In genomic region chr9:129916707-129917106, GRCh38 we compare ENCODE assay signal across 27 cellular contexts.
"Had no signal": no experiment of that assay in that cellular context is flagged by ENCODE, and none has a peak within 500 bp of the region (broad histone marks: within the 10 kb centered on the region; RNA-seq: fewer than 3 reads in every experiment).

No MANE protein-coding gene starts in this region.

- H3K4me3 Mint-ChIP-seq: activated B cell treated with CpG ODN at 0.5 μM for 24 hours; activated CD4-positive, alpha-beta memory T cell treated with anti-CD3 and anti-CD28 coated beads, Interleukin-2, amount 10 ng/mL, durations not matched to agents 7 days and 5 days; activated CD4-positive, alpha-beta T cell treated with anti-CD3 and anti-CD28 coated beads, Interleukin-2, amount 10 ng/mL, durations not matched to agents 24 days and 14 days; activated naive CD8-positive, alpha-beta T cell; activated T-helper 1 cell treated with anti-CD3 and anti-CD28 coated beads, Interleukin-12 subunit alpha, Interleukin-12 subunit beta, Interleukin-2, Interleukin-4 antibody, amounts not matched to agents 30 ng/mL and 10 ng/mL and 1 ng/mL, durations not matched to agents 14 hours and 24 hours and 36 hours; central memory CD8-positive, alpha-beta T cell; dendritic cell treated with granulocyte-macrophage colony-stimulating factor and Interleukin-4, amounts not matched to agents 40 ng/mL and 50 ng/mL, for 4 days; endodermal cell had no signal

- H3K36me3 ChIP-seq: brain microvascular endothelial cell had no signal

- H3K27me3 Mint-ChIP-seq: activated B cell treated with CpG ODN at 0.5 μM for 24 hours; activated CD4-positive, alpha-beta memory T cell treated with anti-CD3 and anti-CD28 coated beads, Interleukin-2, amount 10 ng/mL, durations not matched to agents 7 days and 5 days; activated CD4-positive, alpha-beta T cell treated with anti-CD3 and anti-CD28 coated beads, Interleukin-2, amount 10 ng/mL, durations not matched to agents 24 days and 14 days; activated naive CD8-positive, alpha-beta T cell; central memory CD8-positive, alpha-beta T cell; dendritic cell treated with granulocyte-macrophage colony-stimulating factor and Interleukin-4, amounts not matched to agents 40 ng/mL and 50 ng/mL, for 4 days had no signal

- H3K4me1 Mint-ChIP-seq: endodermal cell had no signal

- H3K4me3 ChIP-seq: coronary artery, dorsolateral prefrontal cortex had no signal

- FAIRE-seq: astrocyte, bronchial epithelial cell, frontal cortex had no signal

- H3K9me3 Mint-ChIP-seq: activated B cell treated with CpG ODN at 0.5 μM for 24 hours; activated CD4-positive, alpha-beta memory T cell treated with anti-CD3 and anti-CD28 coated beads, Interleukin-2, amount 10 ng/mL, durations not matched to agents 7 days and 5 days; activated CD4-positive, alpha-beta T cell treated with anti-CD3 and anti-CD28 coated beads, Interleukin-2, amount 10 ng/mL, durations not matched to agents 24 days and 14 days; activated T-helper 1 cell treated with anti-CD3 and anti-CD28 coated beads, Interleukin-12 subunit alpha, Interleukin-12 subunit beta, Interleukin-2, Interleukin-4 antibody, amounts not matched to agents 30 ng/mL and 10 ng/mL and 1 ng/mL, durations not matched to agents 14 hours and 24 hours and 36 hours; activated T-helper 2 cell treated with anti-CD3 and anti-CD28 coated beads, Interferon-gamma antibody, Interleukin-2, Interleukin-4, amounts not matched to agents 10 μg/mL and 5 μg/mL and 100 μg/mL, durations not matched to agents 14 hours and 24 hours and 36 hours; central memory CD8-positive, alpha-beta T cell; dendritic cell treated with granulocyte-macrophage colony-stimulating factor and Interleukin-4, amounts not matched to agents 40 ng/mL and 50 ng/mL, for 4 days; endodermal cell had no signal

- H3K27me3 ChIP-seq: brain microvascular endothelial cell, dorsolateral prefrontal cortex had no signal

- H3K27ac Mint-ChIP-seq: activated B cell treated with CpG ODN at 0.5 μM for 24 hours; activated CD4-positive, alpha-beta memory T cell treated with anti-CD3 and anti-CD28 coated beads, Interleukin-2, amount 10 ng/mL, durations not matched to agents 7 days and 5 days; activated T-helper 1 cell treated with anti-CD3 and anti-CD28 coated beads, Interleukin-12 subunit alpha, Interleukin-12 subunit beta, Interleukin-2, Interleukin-4 antibody, amounts not matched to agents 30 ng/mL and 10 ng/mL and 1 ng/mL, durations not matched to agents 14 hours and 24 hours and 36 hours; dendritic cell treated with granulocyte-macrophage colony-stimulating factor and Interleukin-4, amounts not matched to agents 40 ng/mL and 50 ng/mL, for 4 days; endodermal cell had no signal

- ATAC-seq: activated CD4-positive, CD25-positive, alpha-beta regulatory T cell treated with anti-CD3 and anti-CD28 coated beads, Interleukin-2, amount 50 U/mL, for 24 hours had no signal

- DNase-seq: activated B cell treated with CpG ODN at 0.5 μM for 24 hours; activated CD4-positive, alpha-beta memory T cell treated with anti-CD3 and anti-CD28 coated beads, Interleukin-2, amount 10 ng/mL, durations not matched to agents 7 days and 5 days; activated CD4-positive, alpha-beta T cell treated with anti-CD3 and anti-CD28 coated beads, Interleukin-2, amount 10 ng/mL, durations not matched to agents 24 days and 14 days; activated CD4-positive, alpha-beta T cell treated with anti-CD3 and anti-CD28 coated beads, Interleukin-2, amount 50 U/mL, for 4 hours; activated CD8-positive, alpha-beta memory T cell treated with anti-CD3 and anti-CD28 coated beads, Interleukin-2, amount 50 U/mL, for 48 hours; activated effector memory CD4-positive, alpha-beta T cell treated with anti-CD3 and anti-CD28 coated beads, Interleukin-2, amount 50 U/mL, for 16 hours; activated naive CD4-positive, alpha-beta T cell treated with anti-CD3 and anti-CD28 coated beads, Interleukin-2, amount 50 U/mL, for 16 hours; activated T-cell treated with anti-CD3 and anti-CD28 coated beads, Interleukin-2, amount 50 U/mL, for 48 hours; amniotic stem cell; anterior cingulate cortex; brain microvascular endothelial cell; dorsolateral prefrontal cortex; effector memory CD4-positive, alpha-beta T cell; endodermal cell; foreskin fibroblast; T1000; WERI-Rb-1 had no signal

- H3K27ac ChIP-seq: brain microvascular endothelial cell, coronary artery, WERI-Rb-1 had no signal
